Comparison of ENCODE assay signal across 18 cellular contexts in the genomic region with DNA sequence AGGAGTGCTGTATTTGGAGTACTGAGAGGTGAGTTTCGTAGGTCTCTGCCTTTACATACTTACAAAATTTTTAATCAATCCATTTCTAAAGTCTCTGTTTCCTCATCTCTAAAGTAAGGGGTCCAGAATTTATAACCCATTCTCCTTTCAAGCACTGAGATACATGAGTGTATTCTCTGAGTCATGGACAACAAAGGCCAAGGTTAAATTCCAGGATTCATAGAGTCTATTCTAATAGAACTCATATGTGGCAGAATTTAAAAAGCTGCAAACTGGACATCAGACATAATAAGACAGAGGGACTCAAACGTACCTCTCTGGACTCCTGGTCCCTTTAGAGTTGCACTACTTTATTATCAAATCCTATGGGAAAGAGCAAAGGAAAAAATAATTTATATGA.
DNase-seq lines count a peak whose midpoint lies in the region; ATAC-seq and TF ChIP-seq lines count a peak whose summit lies in the region.
"Had no signal": no experiment of that assay in that cellular context is flagged by ENCODE, and none has a peak within 500 bp of the region (broad histone marks: within the 10 kb centered on the region; RNA-seq: fewer than 3 reads in every experiment).

No MANE protein-coding gene starts in this region.

- no peaks in the 10 kb centered on the region for H3K36me3 Mint-ChIP-seq in nephron (ENCODE audit: low read depth)
- H3K36me3 Mint-ChIP-seq: IgD-negative memory B cell had no signal

- no peak overlapping the region for H3K27ac ChIP-seq in aorta (ENCODE audit: low read depth in 1 of 2, low read length in 2 of 2)
- H3K27ac ChIP-seq: 22Rv1 had no signal

- peak overlapping the region in 2 of 3 experiments; percentile 47 to 55 for H3K27ac Mint-ChIP-seq in nephron
- H3K27ac Mint-ChIP-seq: B cell; CD4-positive, alpha-beta T cell; H9; HFFc6; IgD-negative memory B cell had no signal

- intact Hi-C loops in aorta (cut with DNase I): no loop called here

- H3K36me3 ChIP-seq in adipocyte (ENCODE audit: control insufficient read depth, insufficient read depth, low read length, severe bottlenecking) (no peaks in the 10 kb centered on the region), aorta (ENCODE audit: control insufficient read depth in 1 of 2, insufficient read depth in 2 of 2, low read length in 1 of 2) (no peaks in the 10 kb centered on the region), HAP-1 (replicated peaks) (no peaks in the 10 kb centered on the region)

- H3K4me3 ChIP-seq in AG10803 (ENCODE audit: low read length) (no peak overlapping the region), adipocyte (ENCODE audit: low read length) (peak overlapping the region; percentile 26), aorta (ENCODE audit: low read length in 2 of 2) (no peak overlapping the region), HAP-1 (no peak overlapping the region)

- DNase-seq in AG10803 (ENCODE audit: low read depth): peak; percentile 45
- peak; percentile 58 for DNase-seq in HCEC 1CT
- DNase-seq in adipocyte (ENCODE audit: low read depth): peak; percentile 45
- no peak for DNase-seq in aorta
- DNase-seq in HAP-1 (ENCODE audit: low spot score in 2 of 2): no peak
- DNase-seq: C1 segment of cervical spinal cord; Calu3; CD4-positive, alpha-beta T cell; DMS 273 treated with DMSO at 0.1 percent for 48 hours; GOT3; H9; HFFc6 had no signal

- no peak for TF ChIP-seq CTCF in AG10803 (conservative IDR thresholded peaks at IDR 0.05; ENCODE audit: low read length)
- no peak for TF ChIP-seq CTCF in nephron (IDR thresholded peaks at IDR 0.05; ENCODE audit: unreplicated experiment in 3 of 3)

- H3K9me3 Mint-ChIP-seq in nephron: peaks cover 5% of the 10 kb centered on the region
- H3K9me3 Mint-ChIP-seq: CD4-positive, alpha-beta T cell; HFFc6; IgD-negative memory B cell had no signal

- peaks cover 68% of the 10 kb centered on the region for H3K4me1 Mint-ChIP-seq in nephron

- H3K4me1 ChIP-seq in adipocyte (ENCODE audit: control insufficient read depth, insufficient read depth, low read length): peaks cover 56% of the 10 kb centered on the region
- H3K4me1 ChIP-seq in aorta (ENCODE audit: control insufficient read depth in 1 of 2, insufficient read depth in 2 of 2, low read length in 2 of 2): no peaks in the 10 kb centered on the region
- no peaks in the 10 kb centered on the region for H3K4me1 ChIP-seq in HAP-1

- ATAC-seq in aorta (ENCODE audit: low FRiP score) (no peak), HG02763 (IDR thresholded peaks at IDR 0.05; ENCODE audit: unreplicated experiment) (no peak), HG03139 (IDR thresholded peaks at IDR 0.05; ENCODE audit: unreplicated experiment) (no peak)

- no peak overlapping the region for H3K4me3 Mint-ChIP-seq in nephron
- H3K4me3 Mint-ChIP-seq: B cell; CD4-positive, alpha-beta T cell; H9; HFFc6; IgD-negative memory B cell had no signal

- H3K9me3 ChIP-seq in adipocyte (ENCODE audit: control insufficient read depth, low read length) (no peaks in the 10 kb centered on the region), aorta (ENCODE audit: control insufficient read depth, low read length) (no peaks in the 10 kb centered on the region), HAP-1 (no peaks in the 10 kb centered on the region)

- no peaks in the 10 kb centered on the region for H3K27me3 ChIP-seq in adipocyte (replicated peaks; ENCODE audit: control insufficient read depth, insufficient read depth, low read length)
- H3K27me3 ChIP-seq in aorta (ENCODE audit: control insufficient read depth in 1 of 2, insufficient read depth in 2 of 2, low read length in 1 of 2): no peaks in the 10 kb centered on the region
- H3K27me3 ChIP-seq in HAP-1 (ENCODE audit: low read depth): no peaks in the 10 kb centered on the region

- in situ Hi-C loops in HAP-1 (cut with MboI; ENCODE audit: low sequenced_read_pairs): no loop called here

- 83 to 84% methylated on average over 2 of the region's 2 CpGs for WGBS in aorta, 2 donors

- H3K27me3 Mint-ChIP-seq in nephron (ENCODE audit: low read depth): peaks cover 12% of the 10 kb centered on the region

- H3K9ac ChIP-seq in adipocyte (ENCODE audit: low read length): no peak overlapping the region

Comparison
In these comparisons a context has a peak if more than half of its experiments do, and no peak if none do; other contexts are left out.
1. DNase-seq: peak in AG10803 (single experiment), HCEC 1CT (single experiment) and adipocyte (single experiment); none in aorta (0 of 2) and HAP-1 (0 of 2).